Comparison of ENCODE assay signal across 1 cellular context in the genomic region with DNA sequence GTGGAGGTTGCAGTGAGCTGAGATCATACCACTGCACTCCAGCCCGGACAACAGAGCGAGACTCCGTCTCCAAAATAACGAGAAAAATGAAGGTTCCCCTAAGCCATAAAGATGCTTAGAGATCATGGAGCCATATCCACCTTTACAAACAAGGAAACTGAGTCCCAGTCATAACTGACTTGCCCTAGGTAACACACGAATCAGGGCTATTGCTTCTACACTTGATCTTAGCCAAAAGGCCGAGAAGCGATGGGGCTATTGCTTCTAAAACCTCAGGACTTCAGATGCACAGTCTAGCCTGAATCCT.
TF ChIP-seq lines count a peak whose summit lies in the region.

No MANE protein-coding gene starts in this region.

TF ChIP-seq in liver, 16 proteins besides CTCF, POLR2A, EP300 and RAD21 (continued from another document):
- TF ChIP-seq, protein P1, sequence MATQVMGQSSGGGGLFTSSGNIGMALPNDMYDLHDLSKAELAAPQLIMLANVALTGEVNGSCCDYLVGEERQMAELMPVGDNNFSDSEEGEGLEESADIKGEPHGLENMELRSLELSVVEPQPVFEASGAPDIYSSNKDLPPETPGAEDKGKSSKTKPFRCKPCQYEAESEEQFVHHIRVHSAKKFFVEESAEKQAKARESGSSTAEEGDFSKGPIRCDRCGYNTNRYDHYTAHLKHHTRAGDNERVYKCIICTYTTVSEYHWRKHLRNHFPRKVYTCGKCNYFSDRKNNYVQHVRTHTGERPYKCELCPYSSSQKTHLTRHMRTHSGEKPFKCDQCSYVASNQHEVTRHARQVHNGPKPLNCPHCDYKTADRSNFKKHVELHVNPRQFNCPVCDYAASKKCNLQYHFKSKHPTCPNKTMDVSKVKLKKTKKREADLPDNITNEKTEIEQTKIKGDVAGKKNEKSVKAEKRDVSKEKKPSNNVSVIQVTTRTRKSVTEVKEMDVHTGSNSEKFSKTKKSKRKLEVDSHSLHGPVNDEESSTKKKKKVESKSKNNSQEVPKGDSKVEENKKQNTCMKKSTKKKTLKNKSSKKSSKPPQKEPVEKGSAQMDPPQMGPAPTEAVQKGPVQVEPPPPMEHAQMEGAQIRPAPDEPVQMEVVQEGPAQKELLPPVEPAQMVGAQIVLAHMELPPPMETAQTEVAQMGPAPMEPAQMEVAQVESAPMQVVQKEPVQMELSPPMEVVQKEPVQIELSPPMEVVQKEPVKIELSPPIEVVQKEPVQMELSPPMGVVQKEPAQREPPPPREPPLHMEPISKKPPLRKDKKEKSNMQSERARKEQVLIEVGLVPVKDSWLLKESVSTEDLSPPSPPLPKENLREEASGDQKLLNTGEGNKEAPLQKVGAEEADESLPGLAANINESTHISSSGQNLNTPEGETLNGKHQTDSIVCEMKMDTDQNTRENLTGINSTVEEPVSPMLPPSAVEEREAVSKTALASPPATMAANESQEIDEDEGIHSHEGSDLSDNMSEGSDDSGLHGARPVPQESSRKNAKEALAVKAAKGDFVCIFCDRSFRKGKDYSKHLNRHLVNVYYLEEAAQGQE (IDR thresholded peaks at IDR 0.05), result no peak
- TF ChIP-seq HNF4G (IDR thresholded peaks at IDR 0.05), result no peak
- TF ChIP-seq GABPA (IDR thresholded peaks at IDR 0.05 in 1 of 2, conservative IDR thresholded peaks at IDR 0.05 in 1 of 2), result no peak
- no peak for TF ChIP-seq FOXA1 (IDR thresholded peaks at IDR 0.05)
- TF ChIP-seq, protein P2, sequence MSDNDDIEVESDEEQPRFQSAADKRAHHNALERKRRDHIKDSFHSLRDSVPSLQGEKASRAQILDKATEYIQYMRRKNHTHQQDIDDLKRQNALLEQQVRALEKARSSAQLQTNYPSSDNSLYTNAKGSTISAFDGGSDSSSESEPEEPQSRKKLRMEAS (IDR thresholded peaks at IDR 0.05), result no peak
- TF ChIP-seq NR2F2 (IDR thresholded peaks at IDR 0.05), result no peak
- no peak for TF ChIP-seq EGR1 (IDR thresholded peaks at IDR 0.05; ENCODE audit: low read depth in 2 of 2)
- TF ChIP-seq TAF1 (conservative IDR thresholded peaks at IDR 0.05), result no peak
- no peak for TF ChIP-seq RXRA (IDR thresholded peaks at IDR 0.05)
- TF ChIP-seq, protein P3, sequence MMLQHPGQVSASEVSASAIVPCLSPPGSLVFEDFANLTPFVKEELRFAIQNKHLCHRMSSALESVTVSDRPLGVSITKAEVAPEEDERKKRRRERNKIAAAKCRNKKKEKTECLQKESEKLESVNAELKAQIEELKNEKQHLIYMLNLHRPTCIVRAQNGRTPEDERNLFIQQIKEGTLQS (IDR thresholded peaks at IDR 0.05), result no peak
- no peak for TF ChIP-seq HNF4A (conservative IDR thresholded peaks at IDR 0.05)
- no peak for TF ChIP-seq FOXA2 (IDR thresholded peaks at IDR 0.05)
- TF ChIP-seq JUND (IDR thresholded peaks at IDR 0.05), result no peak
